Comparison of ENCODE assay signal across 8 cellular contexts in genomic region chr1:203038891-203039608, GRCh38. TPM values are rescaled to one million over a fixed set of nuclear protein-coding genes. Genes with fewer than 3 reads are reported as not detected.
A peak's percentile ranks its signal among the peaks of the same experiment; 100 is the strongest.
DNase-seq lines count a peak whose midpoint lies in the region; TF ChIP-seq lines count a peak whose summit lies in the region.

No MANE protein-coding gene starts in this region.

- H3K18ac ChIP-seq in mesenchymal stem cell (ENCODE audit: low read depth in 1 of 2, low read length in 2 of 2): no peak overlapping the region

- DNase-seq in COLO668 (lab: John Stamatoyannopoulos, UW; ENCODE audit: unreplicated experiment) (peak; percentile 76), HEK293T (ENCODE audit: extremely low spot score) (peak; percentile 84), NCI-H510A treated with DMSO at 0.1 percent for 48 hours (lab: John Stamatoyannopoulos, UW) (peak; percentile 75), mesenchymal stem cell (peak; percentile 73), NCI-H524 treated with DMSO at 0.1 percent for 48 hours (lab: John Stamatoyannopoulos, UW) (no peak)
- peak; percentile 73 for DNase-seq in activated CD4-positive, alpha-beta memory T cell treated with anti-CD3 and anti-CD28 coated beads for 36 hours
- peak; percentile 53 for DNase-seq in effector CD4-positive, alpha-beta T cell
- DNase-seq in stimulated activated CD8-positive, alpha-beta memory T cell treated with anti-CD3 and anti-CD28 coated beads, Interleukin-2, amount 100 ng/mL, for 1 hour (ENCODE audit: low read depth in 2 of 2): peak; percentile 20 to 33

- H2AK5ac ChIP-seq in mesenchymal stem cell (ENCODE audit: low read length, severe bottlenecking): no peak overlapping the region

- no peak overlapping the region for H2BK120ac ChIP-seq in mesenchymal stem cell (ENCODE audit: low read depth, low read length)

- no peak overlapping the region for H2BK12ac ChIP-seq in mesenchymal stem cell (ENCODE audit: low read length in 2 of 2)

- peak overlapping the region; percentile 42 for H3K9ac ChIP-seq in mesenchymal stem cell (ENCODE audit: low read length)

- POLR2A ChIA-PET in HEK293T (lab: Yijun Ruan, JAX): interaction anchor here (1.7 kb wide), 1 partner anchor 9 kb away, joined by 5 read pairs; no protein-coding TSS in a partner anchor
- POLR2A ChIA-PET in activated CD4-positive, alpha-beta memory T cell treated with anti-CD3 and anti-CD28 coated beads for 36 hours (lab: Charles Lee): no interaction called here

- H3K36me3 Mint-ChIP-seq in activated CD4-positive, alpha-beta memory T cell treated with anti-CD3 and anti-CD28 coated beads for 36 hours: no peaks in the 10 kb centered on the region

- intact Hi-C loops in activated CD4-positive, alpha-beta memory T cell treated with anti-CD3 and anti-CD28 coated beads for 36 hours (cut with micrococcal nuclease): loop anchor here (1.0 to 10.0 kb wide), 4 partner anchors 133 to 296 kb away; no protein-coding TSS in a partner anchor

- H3K4me1 ChIP-seq in mesenchymal stem cell (ENCODE audit: control insufficient read depth, insufficient read depth, low read depth, low read length): peaks cover 19% of the 10 kb centered on the region

- no peak overlapping the region for H3K4me3 Mint-ChIP-seq in activated CD4-positive, alpha-beta memory T cell treated with anti-CD3 and anti-CD28 coated beads for 36 hours

- H3K4me1 Mint-ChIP-seq in activated CD4-positive, alpha-beta memory T cell treated with anti-CD3 and anti-CD28 coated beads for 36 hours (ENCODE audit: low read depth): no peaks in the 10 kb centered on the region

- no peaks in the 10 kb centered on the region for H3K79me1 ChIP-seq in mesenchymal stem cell (replicated peaks; ENCODE audit: low read length, poor library complexity, severe bottlenecking)

- H3K4me2 ChIP-seq in mesenchymal stem cell (ENCODE audit: low read length, poor library complexity, severe bottlenecking): no peak overlapping the region

- H3K23ac ChIP-seq in mesenchymal stem cell (ENCODE audit: low read length in 2 of 2): no peak overlapping the region

- peaks cover 0 to 62% of the 10 kb centered on the region in 2 experiments for H3K27me3 ChIP-seq in mesenchymal stem cell (ENCODE audit: control insufficient read depth in 1 of 2, insufficient read depth in 1 of 2, low read length in 2 of 2)

- no peak overlapping the region for H3K27ac ChIP-seq in mesenchymal stem cell (ENCODE audit: low read length, poor library complexity, severe bottlenecking)

- no peak overlapping the region for H2AFZ ChIP-seq in mesenchymal stem cell (ENCODE audit: low read depth, low read length)

- no peak overlapping the region for H3K27ac Mint-ChIP-seq in activated CD4-positive, alpha-beta memory T cell treated with anti-CD3 and anti-CD28 coated beads for 36 hours

- H3K36me3 ChIP-seq in mesenchymal stem cell (ENCODE audit: control insufficient read depth in 1 of 2, insufficient read depth in 2 of 2, low read depth in 1 of 2, low read length in 2 of 2): peaks cover 0 to 21% of the 10 kb centered on the region in 2 experiments

- H3K14ac ChIP-seq in mesenchymal stem cell (ENCODE audit: low read length in 2 of 2): no peak overlapping the region

- H3K4me3 ChIP-seq in mesenchymal stem cell (ENCODE audit: insufficient read depth in 1 of 2, low read depth in 1 of 2, low read length in 2 of 2): no peak overlapping the region

- 60% methylated on average over 18 of the region's 22 CpGs for WGBS in mesenchymal stem cell

- CTCF ChIA-PET in HEK293T (lab: Yijun Ruan, JAX): interaction anchor here (0.6 to 3.4 kb wide), 16 partner anchors 8 to 229 kb away, joined by 3 to 58 read pairs (median 10); partner anchors contain the start of genes ADORA1 and PPFIA4
- CTCF ChIA-PET in activated CD4-positive, alpha-beta memory T cell treated with anti-CD3 and anti-CD28 coated beads for 36 hours (lab: Charles Lee): interaction anchor here (0.6 to 10.6 kb wide), 49 partner anchors 9 to 615 kb away, joined by 3 to 248 read pairs (median 4); partner anchors contain the start of genes MYBPH, PPFIA4 and TMEM183A

- no peak overlapping the region for H4K8ac ChIP-seq in mesenchymal stem cell (ENCODE audit: low read length)

- no peaks in the 10 kb centered on the region for H3K9me3 ChIP-seq in mesenchymal stem cell (ENCODE audit: control insufficient read depth, low read length)

- no peak overlapping the region for H2BK15ac ChIP-seq in mesenchymal stem cell (ENCODE audit: low read depth, poor library complexity, severe bottlenecking)

- H3K27me3 Mint-ChIP-seq in activated CD4-positive, alpha-beta memory T cell treated with anti-CD3 and anti-CD28 coated beads for 36 hours: peaks cover 6% of the 10 kb centered on the region

- no peak overlapping the region for H2BK5ac ChIP-seq in mesenchymal stem cell (ENCODE audit: low read depth, low read length, poor library complexity, severe bottlenecking)

- H4K91ac ChIP-seq in mesenchymal stem cell (ENCODE audit: low read length): no peak overlapping the region

- H3K4ac ChIP-seq in mesenchymal stem cell (ENCODE audit: low read depth in 1 of 2, low read length in 2 of 2): no peak overlapping the region

- no peaks in the 10 kb centered on the region for H3K9me3 Mint-ChIP-seq in activated CD4-positive, alpha-beta memory T cell treated with anti-CD3 and anti-CD28 coated beads for 36 hours

TF ChIP-seq in HEK293T, 16 proteins besides CTCF, POLR2A, EP300 and RAD21:
- TF ChIP-seq ELF4 (IDR thresholded peaks at IDR 0.05): no peak
- TF ChIP-seq FOXK2 (IDR thresholded peaks at IDR 0.05): no peak
- no peak for TF ChIP-seq FOXM1 (IDR thresholded peaks at IDR 0.05; ENCODE audit: borderline replicate concordance)
- TF ChIP-seq ARNT (IDR thresholded peaks at IDR 0.05): no peak
- TF ChIP-seq LEF1 (IDR thresholded peaks at IDR 0.05; ENCODE audit: borderline replicate concordance): no peak
- no peak for TF ChIP-seq ZNF384 (IDR thresholded peaks at IDR 0.05)
- no peak for TF ChIP-seq SUZ12 (IDR thresholded peaks at IDR 0.05)
- no peak for TF ChIP-seq L3MBTL2 (conservative IDR thresholded peaks at IDR 0.05)
- TF ChIP-seq BHLHE40 (IDR thresholded peaks at IDR 0.05; ENCODE audit: borderline replicate concordance): no peak
- TF ChIP-seq PKNOX1 (IDR thresholded peaks at IDR 0.05): no peak
- no peak for TF ChIP-seq TARDBP (IDR thresholded peaks at IDR 0.05)
- no peak for TF ChIP-seq CTBP1 (IDR thresholded peaks at IDR 0.05; ENCODE audit: borderline replicate concordance)
- no peak for TF ChIP-seq FOXA1 (IDR thresholded peaks at IDR 0.05)
- TF ChIP-seq SP1 (IDR thresholded peaks at IDR 0.05): no peak
- no peak for TF ChIP-seq HDGF (IDR thresholded peaks at IDR 0.05; ENCODE audit: borderline replicate concordance)
- no peak for TF ChIP-seq NFRKB (IDR thresholded peaks at IDR 0.05)

RNA-seq across cellular contexts. Expression of gene PPFIA4, which starts 12.8 kb away (rescaled TPM):
- 10 to 100 TPM; 16.7 to 21.4 TPM for total RNA-seq in activated CD4-positive, alpha-beta memory T cell treated with anti-CD3 and anti-CD28 coated beads for 36 hours
- 0.66 TPM for polyA plus RNA-seq in mesenchymal stem cell (2013, experiment 1 of 2)
- polyA plus RNA-seq in mesenchymal stem cell (2013, experiment 2 of 2): 1.1 TPM

RNA-seq across cellular contexts. Expression of gene TMEM183A, which starts 31.9 kb away (rescaled TPM):
- total RNA-seq in activated CD4-positive, alpha-beta memory T cell treated with anti-CD3 and anti-CD28 coated beads for 36 hours: 10 to 100 TPM; 68.1 to 76.5 TPM
- polyA plus RNA-seq in mesenchymal stem cell (2013, experiment 1 of 2): 42.3 TPM
- polyA plus RNA-seq in mesenchymal stem cell (2013, experiment 2 of 2): 43.2 TPM

RNA-seq across cellular contexts. Expression of gene MYOG, which starts 46.8 kb away (rescaled TPM):
- total RNA-seq in activated CD4-positive, alpha-beta memory T cell treated with anti-CD3 and anti-CD28 coated beads for 36 hours: not detected
- polyA plus RNA-seq in mesenchymal stem cell (2013, experiment 1 of 2): not detected
- polyA plus RNA-seq in mesenchymal stem cell (2013, experiment 2 of 2): not detected
